In genomic region chr11:59857444-59858434, GRCh38 we compare ENCODE assay signal across 11 cellular contexts. TPM values are rescaled to one million over a fixed set of nuclear protein-coding genes. Genes with fewer than 3 reads are reported as not detected.
DNase-seq lines count a peak whose midpoint lies in the region; ATAC-seq and TF ChIP-seq lines count a peak whose summit lies in the region.
"Had no signal": no experiment of that assay in that cellular context is flagged by ENCODE, and none has a peak within 500 bp of the region (broad histone marks: within the 10 kb centered on the region; RNA-seq: fewer than 3 reads in every experiment).

No MANE protein-coding gene starts in this region.

- BruUV-seq in PC-9 (replicated peaks; lab: Mats Ljungman, UMichigan): TSS peak; percentile 70

- H3K9me3 ChIP-seq in PC-9 (ENCODE audit: insufficient read depth, low read depth): no peaks in the 10 kb centered on the region
- H3K9me3 ChIP-seq: upper lobe of left lung had no signal

- peak; percentile 8 to 10 for DNase-seq in activated T-cell treated with anti-CD3 and anti-CD28 coated beads, Interleukin-2, amount 50 U/mL, for 72 hours
- DNase-seq in activated T-cell treated with anti-CD3 and anti-CD28 coated beads, Interleukin-2, amount 50 U/mL, for 1 hour: no peak
- peak; percentile 67 to 80 for DNase-seq in PC-9
- DNase-seq in central memory CD8-positive, alpha-beta T cell (ENCODE audit: low spot score in 2 of 2): no peak
- peak; percentile 73 for DNase-seq in renal cortical epithelial cell (ENCODE audit: low read depth)
- DNase-seq: MM.1S, upper lobe of left lung had no signal

- no peaks in the 10 kb centered on the region for H3K36me3 Mint-ChIP-seq in activated T-cell treated with anti-CD3 and anti-CD28 coated beads, Interleukin-2, amount 50 U/mL, for 72 hours (ENCODE audit: insufficient read depth in 2 of 2)
- H3K36me3 Mint-ChIP-seq in central memory CD8-positive, alpha-beta T cell (ENCODE audit: insufficient read depth): no peaks in the 10 kb centered on the region

- H3K27me3 Mint-ChIP-seq in activated T-cell treated with anti-CD3 and anti-CD28 coated beads, Interleukin-2, amount 50 U/mL, for 72 hours (ENCODE audit: low read depth): peaks cover 11% of the 10 kb centered on the region
- H3K27me3 Mint-ChIP-seq in central memory CD8-positive, alpha-beta T cell: peaks cover 8% of the 10 kb centered on the region

- peak overlapping the region; percentile 90 for H3K27ac Mint-ChIP-seq in activated T-cell treated with anti-CD3 and anti-CD28 coated beads, Interleukin-2, amount 50 U/mL, for 72 hours
- H3K27ac Mint-ChIP-seq in central memory CD8-positive, alpha-beta T cell (ENCODE audit: low read depth): no peak overlapping the region

- H3K4me3 Mint-ChIP-seq in activated T-cell treated with anti-CD3 and anti-CD28 coated beads, Interleukin-2, amount 50 U/mL, for 72 hours: peak overlapping the region; percentile 42 to 77
- H3K4me3 Mint-ChIP-seq in central memory CD8-positive, alpha-beta T cell: no peak overlapping the region

- H3K27ac ChIP-seq in PC-9: peak overlapping the region; percentile 78
- H3K27ac ChIP-seq: upper lobe of left lung had no signal

- no peaks in the 10 kb centered on the region for H3K9me3 Mint-ChIP-seq in activated T-cell treated with anti-CD3 and anti-CD28 coated beads, Interleukin-2, amount 50 U/mL, for 72 hours
- H3K9me3 Mint-ChIP-seq in central memory CD8-positive, alpha-beta T cell: no peaks in the 10 kb centered on the region

- peak overlapping the region; percentile 49; the same call in 1 of the 2 replicates for H2AFZ ChIP-seq in PC-9

- intact Hi-C loops in PC-9 (cut with micrococcal nuclease; ENCODE audit: unreplicated experiment): loop anchor here (1.0 to 5.0 kb wide), 5 partner anchors 44 to 307 kb away; partner anchors contain the start of genes MRPL16 and STX3

- ATAC-seq in activated T-cell treated with anti-CD3 and anti-CD28 coated beads, Interleukin-2, amount 50 U/mL, for 72 hours (replicated peaks in 1 of 2): peak; percentile 89 to 92
- peak; percentile 46 for ATAC-seq in central memory CD8-positive, alpha-beta T cell (replicated peaks; ENCODE audit: extremely low read depth, poor library complexity, severe bottlenecking)
- ATAC-seq in HG03469 (IDR thresholded peaks at IDR 0.05; ENCODE audit: unreplicated experiment) (no peak), HG03097 (IDR thresholded peaks at IDR 0.05; ENCODE audit: low FRiP score, unreplicated experiment) (no peak), HG02885 (IDR thresholded peaks at IDR 0.05; ENCODE audit: poor library complexity, unreplicated experiment) (no peak)

- peaks cover 18% of the 10 kb centered on the region for H3K4me1 Mint-ChIP-seq in activated T-cell treated with anti-CD3 and anti-CD28 coated beads, Interleukin-2, amount 50 U/mL, for 72 hours (ENCODE audit: low read depth)
- peaks cover 13% of the 10 kb centered on the region for H3K4me1 Mint-ChIP-seq in central memory CD8-positive, alpha-beta T cell

- TF ChIP-seq CTCF in PC-9 (conservative IDR thresholded peaks at IDR 0.05): no peak

- CTCF ChIA-PET in PC-9 (lab: Charles Lee): interaction anchor here (0.7 kb wide), 1 partner anchor 41 kb away, joined by 3 read pairs; no protein-coding TSS in a partner anchor

- H3F3A ChIP-seq in PC-9 (ENCODE audit: insufficient read depth, low read depth): peaks cover 25% of the 10 kb centered on the region; the same call in 1 of the 2 replicates

- no peaks in the 10 kb centered on the region for H3K79me2 ChIP-seq in PC-9 (ENCODE audit: low read depth)

- no peaks in the 10 kb centered on the region for H3K9me2 ChIP-seq in PC-9 (ENCODE audit: insufficient read depth)

- H3K36me3 ChIP-seq in PC-9 (ENCODE audit: low read depth): no peaks in the 10 kb centered on the region
- H3K36me3 ChIP-seq: upper lobe of left lung had no signal

- peaks cover 33% of the 10 kb centered on the region for H3K4me1 ChIP-seq in PC-9 (replicated peaks; ENCODE audit: insufficient read depth)
- H3K4me1 ChIP-seq: upper lobe of left lung had no signal

- POLR2A ChIA-PET in PC-9 (lab: Charles Lee; ENCODE audit: unreplicated experiment): interaction anchor here (0.6 to 0.7 kb wide), 2 partner anchors 94 to 245 kb away, joined by 3 to 25 read pairs; no protein-coding TSS in a partner anchor

- peak overlapping the region; percentile 48 for H3K4me2 ChIP-seq in PC-9

- no peaks in the 10 kb centered on the region for H3K27me3 ChIP-seq in PC-9 (ENCODE audit: insufficient read depth, low read depth)
- H3K27me3 ChIP-seq: upper lobe of left lung had no signal

- H4K20me1 ChIP-seq in PC-9 (ENCODE audit: insufficient read depth): no peaks in the 10 kb centered on the region

- H3K4me3 ChIP-seq in PC-9: no peak overlapping the region
- H3K4me3 ChIP-seq: lung, upper lobe of left lung had no signal

RNA-seq across cellular contexts. Expression of gene TCN1, which starts 8.5 kb away (rescaled TPM):
- total RNA-seq in activated T-cell treated with anti-CD3 and anti-CD28 coated beads, Interleukin-2, amount 50 U/mL, for 72 hours: not detected
- 1.4 and 2.0 TPM in 2 replicates for total RNA-seq in PC-9 (2021)
- total RNA-seq in renal cortical epithelial cell: 1.9 TPM in 1 of 2 replicates, not detected in the other

RNA-seq across cellular contexts. Expression of gene CBLIF, which starts 12.4 kb away (rescaled TPM):
- not detected for total RNA-seq in activated T-cell treated with anti-CD3 and anti-CD28 coated beads, Interleukin-2, amount 50 U/mL, for 72 hours
- total RNA-seq in PC-9 (2021) (not detected in 2 replicates), renal cortical epithelial cell (not detected in 2 replicates)
- total RNA-seq: lung, upper lobe of left lung had no signal

RNA-seq across cellular contexts. Expression of gene OOSP3, which starts 20.8 kb away (rescaled TPM):
- total RNA-seq in activated T-cell treated with anti-CD3 and anti-CD28 coated beads, Interleukin-2, amount 50 U/mL, for 72 hours: not detected
- not detected in 2 replicates for total RNA-seq in PC-9 (2021)
- total RNA-seq in renal cortical epithelial cell: not detected in 2 replicates
- total RNA-seq: lung, upper lobe of left lung had no signal

RNA-seq across cellular contexts. Expression of gene MRPL16, which starts 47.2 kb away (rescaled TPM):
- 10 to 100 TPM; 53.8 to 58.0 TPM for total RNA-seq in activated T-cell treated with anti-CD3 and anti-CD28 coated beads, Interleukin-2, amount 50 U/mL, for 72 hours
- total RNA-seq in PC-9 (2021) (64.7 and 82.0 TPM in 2 replicates), renal cortical epithelial cell (43.2 and 43.9 TPM in 2 replicates)

Comparison
In these comparisons a context has a peak if more than half of its experiments do, and no peak if none do; other contexts are left out.
1. DNase-seq: peak in activated T-cell treated with anti-CD3 and anti-CD28 coated beads, Interleukin-2, amount 50 U/mL, for 72 hours (2 of 2), PC-9 (2 of 2) and renal cortical epithelial cell (single experiment); none in activated T-cell treated with anti-CD3 and anti-CD28 coated beads, Interleukin-2, amount 50 U/mL, for 1 hour (single experiment) and central memory CD8-positive, alpha-beta T cell (0 of 2).
2. ATAC-seq: peak in activated T-cell treated with anti-CD3 and anti-CD28 coated beads, Interleukin-2, amount 50 U/mL, for 72 hours (2 of 2) and central memory CD8-positive, alpha-beta T cell (single experiment); none in HG03469 (single experiment), HG03097 (single experiment) and HG02885 (single experiment).